8 cellular contexts compared by ENCODE assay signal in genomic region chr1:244970236-244970652, GRCh38.
DNase-seq lines count a peak whose midpoint lies in the region; TF ChIP-seq lines count a peak whose summit lies in the region.

No MANE protein-coding gene starts in this region.

- no peaks in the 10 kb centered on the region for H3K27me3 ChIP-seq in MG63

- H3K4me3 ChIP-seq in GM12875 (ENCODE audit: low read depth, low read length) = peak overlapping the region; percentile 88
- peak overlapping the region; percentile 86 for H3K4me3 ChIP-seq in HEK293 (ENCODE audit: low read depth, low read length)
- H3K4me3 ChIP-seq in MG63 = peak overlapping the region; percentile 76

- H3K36me3 ChIP-seq in HEK293 (ENCODE audit: control insufficient read depth in 2 of 2, insufficient read depth in 1 of 2, low read length in 2 of 2) (no peaks in the 10 kb centered on the region), MG63 (peaks cover 2% of the 10 kb centered on the region; the same call in 1 of the 2 replicates)

- TF ChIP-seq CTCF in GM12875 (IDR thresholded peaks at IDR 0.05; ENCODE audit: borderline replicate concordance, insufficient read depth, low read depth, low read length) (no peak), HEK293 (tag by site-specific recombination; IDR thresholded peaks at IDR 0.05) (no peak)

- CTCF ChIA-PET in HEK293 (lab: Yijun Ruan, JAX) = interaction anchor here (0.8 to 4.2 kb wide), 2 partner anchors 73 to 106 kb away, joined by 3 to 38 read pairs; partner anchors contain the start of gene HNRNPU

- POLR2A ChIA-PET in HEK293 (lab: Yijun Ruan, JAX) = interaction anchor here (0.8 to 4.1 kb wide), 10 partner anchors 9 to 135 kb away, joined by 3 to 33 read pairs (median 5); partner anchors contain the start of genes COX20 and HNRNPU

- no peaks in the 10 kb centered on the region for H3K4me1 ChIP-seq in HEK293 (ENCODE audit: control insufficient read depth, insufficient read depth, low read length)

- peak; percentile 86 for DNase-seq in MG63
- peak; percentile 38 for DNase-seq in SIG-M5 (lab: John Stamatoyannopoulos, UW)
- DNase-seq in iPS-NIHi11 (ENCODE audit: low spot score) = peak; percentile 72
- DNase-seq in stimulated activated CD4-positive, alpha-beta T cell treated with anti-CD3 and anti-CD28 coated beads, Interleukin-12 subunit alpha, Interleukin-12 subunit beta, amount 100 ng/mL, for 24 hours (ENCODE audit: low read depth in 2 of 2) = peak; percentile 50 to 54
- no peak for DNase-seq in mucosa of gallbladder (ENCODE audit: low spot score)

- peak overlapping the region; percentile 100 for H3K27ac ChIP-seq in HEK293 (ENCODE audit: extremely low read depth, low read depth, low read length)
- peak overlapping the region; percentile 99 for H3K27ac ChIP-seq in angular gyrus (ENCODE audit: low read depth, low read length)

- H3K9me3 ChIP-seq in HEK293 (ENCODE audit: control insufficient read depth, insufficient read depth, low read depth, low read length) = no peaks in the 10 kb centered on the region
- no peaks in the 10 kb centered on the region for H3K9me3 ChIP-seq in MG63

TF ChIP-seq in HEK293, 187 proteins besides CTCF, POLR2A, EP300 and RAD21 (continues in another document):
- TF ChIP-seq BCL6B (tag by site-specific recombination; IDR thresholded peaks at IDR 0.05) (no peak), ZNF707 (tag by site-specific recombination; IDR thresholded peaks at IDR 0.05) (no peak), ZNF366 (tag by site-specific recombination; conservative IDR thresholded peaks at IDR 0.05) (no peak), ZBTB44 (tag by site-specific recombination; IDR thresholded peaks at IDR 0.05) (peak; percentile 27), ZNF324 (tag by site-specific recombination; IDR thresholded peaks at IDR 0.05) (no peak; the same call in none of the 2 replicates), ZNF677 (tag by site-specific recombination; IDR thresholded peaks at IDR 0.05) (no peak), ZBTB10 (tag by site-specific recombination; IDR thresholded peaks at IDR 0.05) (peak; percentile 26; the same call in 1 of the 2 replicates), ZNF280C (tag by site-specific recombination; IDR thresholded peaks at IDR 0.05) (no peak), ZNF112 (tag by site-specific recombination; IDR thresholded peaks at IDR 0.05) (no peak), PRDM2 (tag by site-specific recombination; IDR thresholded peaks at IDR 0.05; ENCODE audit: borderline replicate concordance) (no peak)
